In genomic region chr10:103888113-103888841, GRCh38 we compare ENCODE assay signal across 2 cellular contexts.
A peak's percentile ranks its signal among the peaks of the same experiment; 100 is the strongest.
TF ChIP-seq lines count a peak whose summit lies in the region.

No MANE protein-coding gene starts in this region.

TF ChIP-seq in IMR-90, 13 proteins besides CTCF, POLR2A, EP300 and RAD21:
- TF ChIP-seq FOS (IDR thresholded peaks at IDR 0.05; ENCODE audit: low read depth, low read length) = 0 out of 2 replicates have a peak, but pooled peaks have one; percentile 32
- no peak for TF ChIP-seq BHLHE40 (IDR thresholded peaks at IDR 0.05; ENCODE audit: low read depth, low read length)
- no peak for TF ChIP-seq RFX5 (IDR thresholded peaks at IDR 0.05; ENCODE audit: low read depth, low read length)
- TF ChIP-seq MAZ (IDR thresholded peaks at IDR 0.05; ENCODE audit: borderline replicate concordance, low read depth, low read length) = peak; percentile 56; the same call in 1 of the 2 replicates
- no peak for TF ChIP-seq ELK1 (IDR thresholded peaks at IDR 0.05; ENCODE audit: borderline replicate concordance, low read depth, low read length)
- TF ChIP-seq, protein P1, sequence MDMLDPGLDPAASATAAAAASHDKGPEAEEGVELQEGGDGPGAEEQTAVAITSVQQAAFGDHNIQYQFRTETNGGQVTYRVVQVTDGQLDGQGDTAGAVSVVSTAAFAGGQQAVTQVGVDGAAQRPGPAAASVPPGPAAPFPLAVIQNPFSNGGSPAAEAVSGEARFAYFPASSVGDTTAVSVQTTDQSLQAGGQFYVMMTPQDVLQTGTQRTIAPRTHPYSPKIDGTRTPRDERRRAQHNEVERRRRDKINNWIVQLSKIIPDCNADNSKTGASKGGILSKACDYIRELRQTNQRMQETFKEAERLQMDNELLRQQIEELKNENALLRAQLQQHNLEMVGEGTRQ (IDR thresholded peaks at IDR 0.05; ENCODE audit: low read depth, low read length) = no peak
- TF ChIP-seq RCOR1 (IDR thresholded peaks at IDR 0.05; ENCODE audit: insufficient replicate concordance, low read length) = no peak
- TF ChIP-seq CEBPB (IDR thresholded peaks at IDR 0.05; ENCODE audit: low read depth, low read length) = no peak
- TF ChIP-seq NFE2L2 (IDR thresholded peaks at IDR 0.05; ENCODE audit: low read depth, low read length) = no peak
- no peak for TF ChIP-seq MAFK (IDR thresholded peaks at IDR 0.05; ENCODE audit: low read depth, low read length)
- TF ChIP-seq MXI1 (IDR thresholded peaks at IDR 0.05; ENCODE audit: borderline replicate concordance, low read depth, low read length) = peak; percentile 56; the same call in 1 of the 2 replicates
- peak; percentile 72 for TF ChIP-seq SMC3 (IDR thresholded peaks at IDR 0.05; ENCODE audit: low read depth, low read length)

TF ChIP-seq in HepG2, 621 proteins besides CTCF, POLR2A, EP300 and RAD21:
- TF ChIP-seq SIN3A (IDR thresholded peaks at IDR 0.05; ENCODE audit: borderline replicate concordance, low read depth, low read length) (no peak), STAG1 (CRISPR knock-in tag; IDR thresholded peaks at IDR 0.05) (peak; percentile 84), SMC3 (IDR thresholded peaks at IDR 0.05; ENCODE audit: low read length) (peak; percentile 56; the same call in 1 of the 2 replicates), SP5 (CRISPR knock-in tag; IDR thresholded peaks at IDR 0.05; ENCODE audit: borderline replicate concordance, low read depth) (no peak), GATAD2A (CRISPR knock-in tag; IDR thresholded peaks at IDR 0.05) (0 out of 2 replicates have a peak, but pooled peaks have one; percentile 18)
TF ChIP-seq in HepG2: peak in this region for 3.
